In the genomic region with DNA sequence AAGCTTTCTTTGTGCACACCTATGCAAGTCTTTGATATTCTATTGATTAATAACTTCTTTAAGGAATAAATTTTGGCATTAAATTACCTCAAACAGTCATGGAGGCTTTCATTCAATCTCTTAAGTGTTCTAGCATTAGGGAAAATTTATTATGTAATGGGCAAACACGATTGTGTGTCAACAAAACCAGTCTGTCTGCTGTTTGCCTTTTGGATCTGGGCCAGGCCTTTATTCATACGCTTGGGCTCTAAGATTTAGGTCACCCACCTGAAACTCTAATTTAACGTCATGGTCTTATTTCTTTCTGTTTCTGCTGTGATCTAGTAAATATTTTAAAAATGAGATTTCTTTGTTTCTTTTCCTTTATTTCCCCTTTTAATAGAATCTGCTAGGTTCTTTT, we compare ENCODE assay signal across 25 cellular contexts.
DNase-seq lines count a peak whose midpoint lies in the region; ATAC-seq, FAIRE-seq and TF ChIP-seq lines count a peak whose summit lies in the region.
"Had no signal": no experiment of that assay in that cellular context is flagged by ENCODE, and none has a peak within 500 bp of the region (broad histone marks: within the 10 kb centered on the region; RNA-seq: fewer than 3 reads in every experiment).

No MANE protein-coding gene starts in this region.

- H3K27ac ChIP-seq in right lobe of liver = no peak overlapping the region
- H3K27ac ChIP-seq in Peyer's patch = no peak overlapping the region
- H3K27ac ChIP-seq: adrenal gland, cardiac muscle cell, left ventricle myocardium inferior, neutrophil, testis had no signal

- peaks cover 0 to 6% (median 0%) of the 10 kb centered on the region in 4 donors for H3K4me1 ChIP-seq in right lobe of liver
- no peaks in the 10 kb centered on the region for H3K4me1 ChIP-seq in Peyer's patch
- H3K4me1 ChIP-seq: adrenal gland, left ventricle myocardium inferior, testis had no signal

- peak; percentile 70 to 92 (median 88) for ATAC-seq in right lobe of liver
- ATAC-seq: effector memory CD8-positive, alpha-beta T cell; K562 had no signal

- H3K36me3 ChIP-seq in right lobe of liver = no peaks in the 10 kb centered on the region
- no peaks in the 10 kb centered on the region for H3K36me3 ChIP-seq in Peyer's patch
- H3K36me3 ChIP-seq: adrenal gland, cardiac muscle cell, left ventricle myocardium inferior, neutrophil had no signal

- no peaks in the 10 kb centered on the region for H3K9me3 ChIP-seq in right lobe of liver
- H3K9me3 ChIP-seq in Peyer's patch = no peaks in the 10 kb centered on the region
- H3K9me3 ChIP-seq: adrenal gland, left ventricle myocardium inferior, neutrophil, testis had no signal

- no peak overlapping the region for H3K4me3 ChIP-seq in right lobe of liver
- H3K4me3 ChIP-seq in Peyer's patch = no peak overlapping the region
- H3K4me3 ChIP-seq: adrenal gland, cardiac muscle cell, K562, left ventricle myocardium inferior, testis had no signal

- WGBS in right lobe of liver (ENCODE audit: insufficient coverage, low coverage, low lambda C conversion rate, missing lambda C conversion rate) = 22% methylated on average over 3 of the region's 3 CpGs

- H3K27me3 ChIP-seq in right lobe of liver (no peaks in the 10 kb centered on the region), Peyer's patch (no peaks in the 10 kb centered on the region)
- H3K27me3 ChIP-seq: adrenal gland, cardiac muscle cell, neutrophil, testis had no signal

- TF ChIP-seq CTCF in right lobe of liver (IDR thresholded peaks at IDR 0.05) (no peak), Peyer's patch (IDR thresholded peaks at IDR 0.05) (no peak)

- DNase-seq in DMS79 treated with DMSO at 0.1 percent for 48 hours (lab: John Stamatoyannopoulos, UW) (peak; percentile 64), NCI-H2029 (lab: John Stamatoyannopoulos, UW) (peak; percentile 53), NCI-H82 treated with DMSO at 0.1 percent for 48 hours (lab: John Stamatoyannopoulos, UW; ENCODE audit: unreplicated experiment) (peak; percentile 11), right lobe of liver (peak in 2 of 3 donors; percentile 25 to 64), globus pallidus (ENCODE audit: low spot score) (no peak), Peyer's patch (no peak), GM12892 (ENCODE audit: insufficient read length) (no peak), NOMO-1 (lab: John Stamatoyannopoulos, UW; ENCODE audit: unreplicated experiment in 2 of 2) (no peak)
- DNase-seq: activated CD4-positive, alpha-beta T cell treated with anti-CD3 and anti-CD28 coated beads, Interleukin-2, amount 10 ng/mL, durations not matched to agents 7 days and 5 days; activated CD8-positive, alpha-beta memory T cell treated with anti-CD3 and anti-CD28 coated beads, Interleukin-2, amount 50 U/mL, for 4 hours; activated gamma-delta T cell; CD4-positive, CD25-positive, alpha-beta regulatory T cell; DND-41; effector memory CD8-positive, alpha-beta T cell; left ventricle myocardium inferior; MV-4-11; NCI-H446; retina; Right ventricle myocardium superior; stimulated activated CD4-positive, alpha-beta T cell treated with anti-CD3 and anti-CD28 coated beads, Interleukin-12 subunit alpha, Interleukin-12 subunit beta, amount 100 ng/mL, for 4 hours; testis had no signal

- intact Hi-C loops in right lobe of liver (cut with DNase I) = no loop called here

- no peak for TF ChIP-seq POLR2A in right lobe of liver (IDR thresholded peaks at IDR 0.05)
- no peak for TF ChIP-seq POLR2A in Peyer's patch (IDR thresholded peaks at IDR 0.05)
- no peak for TF ChIP-seq POLR2A in GM12892 (IDR thresholded peaks at IDR 0.05; ENCODE audit: low read depth, low read length)

- FAIRE-seq in GM12892 (lab: Jason Lieb, UNC) = no peak
- FAIRE-seq: K562 had no signal

Comparison
In these comparisons a context has a peak if more than half of its experiments do, and no peak if none do; other contexts are left out.
1. DNase-seq: peak in DMS79 treated with DMSO at 0.1 percent for 48 hours (single experiment), NCI-H2029 (single experiment), NCI-H82 treated with DMSO at 0.1 percent for 48 hours (single experiment) and right lobe of liver (2 of 3); none in globus pallidus (single experiment), Peyer's patch (0 of 3), GM12892 (single experiment) and NOMO-1 (0 of 2).